In genomic region chr17:40559954-40560591, GRCh38 we compare ENCODE assay signal across 8 cellular contexts.
DNase-seq lines count a peak whose midpoint lies in the region; ATAC-seq lines count a peak whose summit lies in the region.

No MANE protein-coding gene starts in this region.

- peak; percentile 85 for DNase-seq in DMS153 (lab: John Stamatoyannopoulos, UW)
- peak; percentile 38 for DNase-seq in HS-27A (ENCODE audit: low read depth)
- DNase-seq in NCI-H82 treated with DMSO at 0.1 percent for 48 hours (lab: John Stamatoyannopoulos, UW; ENCODE audit: unreplicated experiment): peak; percentile 85
- DNase-seq in activated CD8-positive, alpha-beta memory T cell treated with anti-CD3 and anti-CD28 coated beads for 48 hours (ENCODE audit: low read depth in 2 of 3, low spot score in 2 of 3): peak in 2 of 3 experiments; percentile 72 to 77
- DNase-seq in effector memory CD4-positive, alpha-beta T cell: peak; percentile 66 to 77 (median 66)
- peak; percentile 82 to 90 for DNase-seq in memory B cell (ENCODE audit: low spot score in 2 of 2)
- peak; percentile 62 to 75 (median 74) for DNase-seq in stimulated activated CD4-positive, alpha-beta T cell treated with anti-CD3 and anti-CD28 coated beads, TNF-alpha, amount 100 ng/mL, for 4 hours (ENCODE audit: low read depth in 3 of 3)

- no peaks in the 10 kb centered on the region for H3K9me3 Mint-ChIP-seq in memory B cell

- peak overlapping the region; percentile 87 for H3K4me3 ChIP-seq in effector memory CD4-positive, alpha-beta T cell (ENCODE audit: insufficient read depth, low read depth, low read length, poor library complexity, severe bottlenecking)

- H3K4me1 Mint-ChIP-seq in memory B cell: peaks cover 43% of the 10 kb centered on the region

- H3K36me3 ChIP-seq in effector memory CD4-positive, alpha-beta T cell (ENCODE audit: control insufficient read depth, insufficient read depth, low read length): peaks cover 45% of the 10 kb centered on the region

- peak overlapping the region; percentile 97 for H3K27ac Mint-ChIP-seq in memory B cell

- H3K4me3 Mint-ChIP-seq in memory B cell: peak overlapping the region; percentile 89

- H3K27me3 ChIP-seq in effector memory CD4-positive, alpha-beta T cell (replicated peaks; ENCODE audit: control insufficient read depth, insufficient read depth, low read length, poor library complexity, severe bottlenecking): no peaks in the 10 kb centered on the region

- peaks cover 59% of the 10 kb centered on the region for H3K4me1 ChIP-seq in effector memory CD4-positive, alpha-beta T cell (ENCODE audit: control insufficient read depth, insufficient read depth, low read length, poor library complexity, severe bottlenecking)

- peak overlapping the region; percentile 99 for H3K27ac ChIP-seq in effector memory CD4-positive, alpha-beta T cell (ENCODE audit: insufficient read depth, low read length, poor library complexity, severe bottlenecking)

- ATAC-seq in memory B cell (ENCODE audit: low read depth) (peak; percentile 31), GM21381 (IDR thresholded peaks at IDR 0.05; ENCODE audit: unreplicated experiment) (no peak)

- H3K9me3 ChIP-seq in effector memory CD4-positive, alpha-beta T cell (ENCODE audit: control insufficient read depth, low read length): no peaks in the 10 kb centered on the region

- H3K36me3 Mint-ChIP-seq in memory B cell: peaks cover 21% of the 10 kb centered on the region

- H3K27me3 Mint-ChIP-seq in memory B cell: no peaks in the 10 kb centered on the region
